ENCODE assay signal across 11 cellular contexts in genomic region chr11:59267196-59267595, GRCh38. TPM values are rescaled to one million over a fixed set of nuclear protein-coding genes. Genes with fewer than 3 reads are reported as not detected.
DNase-seq lines count a peak whose midpoint lies in the region; ATAC-seq and TF ChIP-seq lines count a peak whose summit lies in the region.
"Had no signal": no experiment of that assay in that cellular context is flagged by ENCODE, and none has a peak within 500 bp of the region (broad histone marks: within the 10 kb centered on the region; RNA-seq: fewer than 3 reads in every experiment).

No MANE protein-coding gene starts in this region.

- H3K27ac ChIP-seq in foreskin keratinocyte: no peak overlapping the region

- no peaks in the 10 kb centered on the region for H3K9me3 Mint-ChIP-seq in memory B cell
- no peaks in the 10 kb centered on the region for H3K9me3 Mint-ChIP-seq in T-helper 2 cell treated with Interferon-gamma antibody and Interleukin-4, amounts not matched to agents 5 μg/mL and 100 μg/mL, for 36 hours

- H3K27me3 Mint-ChIP-seq in memory B cell: no peaks in the 10 kb centered on the region
- H3K27me3 Mint-ChIP-seq in T-helper 2 cell treated with Interferon-gamma antibody and Interleukin-4, amounts not matched to agents 5 μg/mL and 100 μg/mL, for 36 hours (ENCODE audit: low read depth): peaks cover 3% of the 10 kb centered on the region

- H3K27me3 ChIP-seq in foreskin keratinocyte: no peaks in the 10 kb centered on the region

- H3K36me3 Mint-ChIP-seq in memory B cell: no peaks in the 10 kb centered on the region
- no peaks in the 10 kb centered on the region for H3K36me3 Mint-ChIP-seq in T-helper 2 cell treated with Interferon-gamma antibody and Interleukin-4, amounts not matched to agents 5 μg/mL and 100 μg/mL, for 36 hours (ENCODE audit: low read depth)

- H3K27ac Mint-ChIP-seq in memory B cell: peak overlapping the region; percentile 56
- H3K27ac Mint-ChIP-seq in T-helper 2 cell treated with Interferon-gamma antibody and Interleukin-4, amounts not matched to agents 5 μg/mL and 100 μg/mL, for 36 hours: no peak overlapping the region

- ATAC-seq in GM18867 (IDR thresholded peaks at IDR 0.05; ENCODE audit: unreplicated experiment) (peak; percentile 79), GM21717 (IDR thresholded peaks at IDR 0.05; ENCODE audit: unreplicated experiment) (peak; percentile 62), HG03354 (IDR thresholded peaks at IDR 0.05; ENCODE audit: poor library complexity, severe bottlenecking, unreplicated experiment) (peak; percentile 73), memory B cell (ENCODE audit: low read depth) (peak; percentile 10), foreskin keratinocyte (no peak)

- H3K4me3 Mint-ChIP-seq in memory B cell: no peak overlapping the region
- no peak overlapping the region for H3K4me3 Mint-ChIP-seq in T-helper 2 cell treated with Interferon-gamma antibody and Interleukin-4, amounts not matched to agents 5 μg/mL and 100 μg/mL, for 36 hours

- peaks cover 7% of the 10 kb centered on the region for H3K4me1 ChIP-seq in foreskin keratinocyte

- H3K4me1 Mint-ChIP-seq in memory B cell: peaks cover 52% of the 10 kb centered on the region
- H3K4me1 Mint-ChIP-seq in T-helper 2 cell treated with Interferon-gamma antibody and Interleukin-4, amounts not matched to agents 5 μg/mL and 100 μg/mL, for 36 hours (ENCODE audit: low read depth): peaks cover 4% of the 10 kb centered on the region

- no peak for TF ChIP-seq CTCF in foreskin keratinocyte (conservative IDR thresholded peaks at IDR 0.05)

- DNase-seq in memory B cell (ENCODE audit: low spot score in 2 of 2) (no peak), middle frontal gyrus (ENCODE audit: extremely low spot score, low spot score) (no peak), foreskin keratinocyte (no peak), HCEC 1CT (no peak)
- DNase-seq in T-helper 2 cell treated with Interferon-gamma antibody and Interleukin-4, amounts not matched to agents 5 μg/mL and 100 μg/mL, for 36 hours (ENCODE audit: low spot score): no peak
- DNase-seq: activated CD4-positive, alpha-beta T cell treated with anti-CD3 and anti-CD28 coated beads for 4 hours; islet precursor cell; NCI-H1417 treated with DMSO at 0.1 percent for 48 hours had no signal

RNA-seq across cellular contexts. Expression of gene MPEG1, which starts 54.5 kb away (rescaled TPM):
- total RNA-seq in foreskin keratinocyte: not detected in 2 replicates
- polyA plus RNA-seq in foreskin keratinocyte: not detected in 2 replicates
